Comparison of ENCODE assay signal across 8 cellular contexts in genomic region chr19:10332965-10333757, GRCh38. TPM values are rescaled to one million over a fixed set of nuclear protein-coding genes. Genes with fewer than 3 reads are reported as not detected.
A peak's percentile ranks its signal among the peaks of the same experiment; 100 is the strongest.
DNase-seq lines count a peak whose midpoint lies in the region; ATAC-seq lines count a peak whose summit lies in the region.

TSS of gene RAVER1 (minus strand) at chr19:10333529. CDS start at chr19:10333507, 22 bp downstream.

- peaks cover 21% of the 10 kb centered on the region for H3K4me1 ChIP-seq in effector memory CD4-positive, alpha-beta T cell (ENCODE audit: control insufficient read depth, insufficient read depth, low read length, poor library complexity, severe bottlenecking)

- H3K4me1 Mint-ChIP-seq in memory B cell, result peaks cover 10% of the 10 kb centered on the region

- H3K36me3 Mint-ChIP-seq in memory B cell, result peaks cover 5% of the 10 kb centered on the region

- peak within 1 kb of the TSS; percentile 87 for H3K4me3 ChIP-seq in effector memory CD4-positive, alpha-beta T cell (ENCODE audit: insufficient read depth, low read depth, low read length, poor library complexity, severe bottlenecking)

- in situ Hi-C loops in Caki2 (cut with HindIII; ENCODE audit: low pct_unique_long_range_greater_than_20kb, low sequenced_read_pairs), result no loop called here

- DNase-seq in Caki2 (ENCODE audit: low read depth) (peak; percentile 85), HUDEP-2 (lab: John Stamatoyannopoulos, UW; ENCODE audit: unreplicated experiment in 76 of 76) (peak; percentile 59 to 99 (median 98)), NOMO-1 treated with dmso at 0.1 percent for 144 hours (lab: John Stamatoyannopoulos, UW; ENCODE audit: unreplicated experiment) (peak; percentile 89), memory B cell (ENCODE audit: low spot score in 2 of 2) (peak; percentile 92 to 96)
- DNase-seq in activated CD8-positive, alpha-beta memory T cell treated with anti-CD3 and anti-CD28 coated beads for 4 hours (ENCODE audit: low read depth in 2 of 2), result peak; percentile 96
- peak; percentile 95 to 96 (median 96) for DNase-seq in effector memory CD4-positive, alpha-beta T cell
- DNase-seq in stimulated activated CD8-positive, alpha-beta memory T cell treated with anti-CD3 and anti-CD28 coated beads, Interleukin-12 subunit alpha, Interleukin-12 subunit beta, amount 100 ng/mL, for 1 hour (ENCODE audit: low read depth), result peak; percentile 94

- H3K9me3 Mint-ChIP-seq in memory B cell, result no peaks in the 10 kb centered on the region

- peaks cover 46% of the 10 kb centered on the region for H3K36me3 ChIP-seq in effector memory CD4-positive, alpha-beta T cell (ENCODE audit: control insufficient read depth, insufficient read depth, low read length)

- no peaks in the 10 kb centered on the region for H3K9me3 ChIP-seq in effector memory CD4-positive, alpha-beta T cell (ENCODE audit: control insufficient read depth, low read length)

- H3K4me3 Mint-ChIP-seq in memory B cell, result peak within 1 kb of the TSS; percentile 87

- H3K27ac ChIP-seq in effector memory CD4-positive, alpha-beta T cell (ENCODE audit: insufficient read depth, low read length, poor library complexity, severe bottlenecking), result peak within 1 kb of the TSS; percentile 92

- ATAC-seq in GM21390 (IDR thresholded peaks at IDR 0.05; ENCODE audit: unreplicated experiment) (peak; percentile 84), memory B cell (ENCODE audit: low read depth) (peak; percentile 91)

- H3K27ac Mint-ChIP-seq in memory B cell, result peak within 1 kb of the TSS; percentile 94

- H3K27me3 ChIP-seq in effector memory CD4-positive, alpha-beta T cell (replicated peaks; ENCODE audit: control insufficient read depth, insufficient read depth, low read length, poor library complexity, severe bottlenecking), result no peaks in the 10 kb centered on the region

- no peaks in the 10 kb centered on the region for H3K27me3 Mint-ChIP-seq in memory B cell

RNA-seq across cellular contexts. Expression of gene RAVER1, which starts in this region (rescaled TPM):
- 9.2 and 10.6 TPM in 2 replicates for total RNA-seq in Caki2 (2014; rRNA removed; shearing (Covaris generic); ENCODE audit: low replicate concordance)

Comparison
In these comparisons a context has a peak if more than half of its experiments do, and no peak if none do; other contexts are left out.
1. Peak in every context shown above with its lines: DNase-seq, ATAC-seq, H3K4me3 ChIP-seq and H3K27ac ChIP-seq.